ENCODE assay signal across 24 cellular contexts in the genomic region with DNA sequence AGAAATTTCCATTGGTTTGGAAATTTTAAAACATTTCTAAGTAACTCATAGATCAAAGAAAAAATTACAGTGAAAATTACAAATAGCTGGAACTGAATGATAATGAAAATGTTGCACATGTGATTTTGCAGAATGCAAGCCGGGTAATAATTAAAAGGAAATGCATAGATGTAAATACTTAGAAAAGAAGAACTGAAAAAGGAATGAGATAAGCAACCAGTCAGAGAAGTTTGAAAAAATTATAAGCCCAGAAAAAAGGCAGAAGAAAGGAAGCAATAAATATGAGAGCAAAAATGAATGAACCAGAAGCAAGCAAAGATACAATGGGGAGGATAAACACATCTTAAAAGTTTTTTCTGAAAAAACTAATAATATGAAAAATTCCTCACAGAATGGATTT. TPM values are rescaled to one million over a fixed set of nuclear protein-coding genes. Genes with fewer than 3 reads are reported as not detected.
DNase-seq lines count a peak whose midpoint lies in the region; ATAC-seq lines count a peak whose summit lies in the region.
"Had no signal": no experiment of that assay in that cellular context is flagged by ENCODE, and none has a peak within 500 bp of the region (broad histone marks: within the 10 kb centered on the region; RNA-seq: fewer than 3 reads in every experiment).

No MANE protein-coding gene starts in this region.

- POLR2A ChIA-PET in activated CD4-positive, alpha-beta T cell treated with anti-CD3 and anti-CD28 coated beads, Interleukin-2, amount 10 ng/mL, durations not matched to agents 7 days and 5 days (lab: Charles Lee): no interaction called here
- POLR2A ChIA-PET in activated CD4-positive, alpha-beta memory T cell treated with anti-CD3 and anti-CD28 coated beads for 36 hours (lab: Charles Lee): interaction anchor here (1.0 to 4.4 kb wide), 2 partner anchors 12 to 347 kb away, joined by 3 to 77 read pairs; a partner anchor contains a TSS

- DNase-seq in activated CD4-positive, alpha-beta T cell treated with anti-CD3 and anti-CD28 coated beads, Interleukin-2, amount 10 ng/mL, durations not matched to agents 7 days and 5 days: no peak
- DNase-seq in activated CD4-positive, alpha-beta T cell treated with anti-CD3 and anti-CD28 coated beads, Interleukin-2, amount 50 U/mL, for 1 hour: no peak
- DNase-seq in activated CD4-positive, alpha-beta memory T cell treated with anti-CD3 and anti-CD28 coated beads for 36 hours: no peak
- DNase-seq in natural killer cell treated with Interleukin-12 subunit alpha and Interleukin-12 subunit beta and Interleukin-15 and Interleukin-18, amount 100 ng/mL, for 72 hours (ENCODE audit: low spot score): no peak
- DNase-seq in NCI-H1048 (lab: John Stamatoyannopoulos, UW): no peak
- DNase-seq: C1 segment of cervical spinal cord; DMS153; dorsolateral prefrontal cortex; erythroblast; foreskin melanocyte; GF-D8; hypothalamus; NCI-H2081; NCI-H446 treated with DMSO at 0.1 percent for 48 hours; stimulated activated CD4-positive, alpha-beta T cell treated with anti-CD3 and anti-CD28 coated beads, Interleukin-4, amount 100 ng/mL, for 4 hours; WERI-Rb-1 had no signal

- no peaks in the 10 kb centered on the region for H3K9me3 Mint-ChIP-seq in activated CD4-positive, alpha-beta T cell treated with anti-CD3 and anti-CD28 coated beads, Interleukin-2, amount 10 ng/mL, durations not matched to agents 7 days and 5 days
- H3K9me3 Mint-ChIP-seq in IgD-negative memory B cell: no peaks in the 10 kb centered on the region
- no peaks in the 10 kb centered on the region for H3K9me3 Mint-ChIP-seq in activated CD4-positive, alpha-beta memory T cell treated with anti-CD3 and anti-CD28 coated beads for 36 hours
- peaks cover 6% of the 10 kb centered on the region for H3K9me3 Mint-ChIP-seq in natural killer cell treated with Interleukin-12 subunit alpha and Interleukin-12 subunit beta and Interleukin-15 and Interleukin-18, amount 100 ng/mL, for 72 hours

- H3K36me3 Mint-ChIP-seq in activated CD4-positive, alpha-beta T cell treated with anti-CD3 and anti-CD28 coated beads, Interleukin-2, amount 10 ng/mL, durations not matched to agents 7 days and 5 days (ENCODE audit: low read depth): no peaks in the 10 kb centered on the region
- H3K36me3 Mint-ChIP-seq in IgD-negative memory B cell: no peaks in the 10 kb centered on the region
- peaks cover 14% of the 10 kb centered on the region for H3K36me3 Mint-ChIP-seq in activated CD4-positive, alpha-beta memory T cell treated with anti-CD3 and anti-CD28 coated beads for 36 hours
- peaks cover 13% of the 10 kb centered on the region for H3K36me3 Mint-ChIP-seq in natural killer cell treated with Interleukin-12 subunit alpha and Interleukin-12 subunit beta and Interleukin-15 and Interleukin-18, amount 100 ng/mL, for 72 hours

- intact Hi-C loops in activated CD4-positive, alpha-beta memory T cell treated with anti-CD3 and anti-CD28 coated beads for 36 hours (cut with micrococcal nuclease): loop anchor here (1.0 kb wide), 2 partner anchors 8 to 119 kb away; no protein-coding TSS in a partner anchor

- peaks cover 18% of the 10 kb centered on the region for H3K27me3 Mint-ChIP-seq in activated CD4-positive, alpha-beta T cell treated with anti-CD3 and anti-CD28 coated beads, Interleukin-2, amount 10 ng/mL, durations not matched to agents 7 days and 5 days
- H3K27me3 Mint-ChIP-seq in IgD-negative memory B cell: no peaks in the 10 kb centered on the region
- H3K27me3 Mint-ChIP-seq in activated CD4-positive, alpha-beta memory T cell treated with anti-CD3 and anti-CD28 coated beads for 36 hours: peaks cover 17% of the 10 kb centered on the region
- H3K27me3 Mint-ChIP-seq in natural killer cell treated with Interleukin-12 subunit alpha and Interleukin-12 subunit beta and Interleukin-15 and Interleukin-18, amount 100 ng/mL, for 72 hours: no peaks in the 10 kb centered on the region

- ATAC-seq in natural killer cell treated with Interleukin-12 subunit alpha and Interleukin-12 subunit beta and Interleukin-15 and Interleukin-18, amount 100 ng/mL, for 72 hours: no peak
- ATAC-seq in HG03521 (IDR thresholded peaks at IDR 0.05; ENCODE audit: unreplicated experiment) (no peak), HG03039 (IDR thresholded peaks at IDR 0.05; ENCODE audit: unreplicated experiment) (no peak)
- ATAC-seq: HCT116 had no signal

- no peak overlapping the region for H3K4me3 Mint-ChIP-seq in activated CD4-positive, alpha-beta T cell treated with anti-CD3 and anti-CD28 coated beads, Interleukin-2, amount 10 ng/mL, durations not matched to agents 7 days and 5 days
- peak overlapping the region; percentile 79 to 93 (median 85) for H3K4me3 Mint-ChIP-seq in IgD-negative memory B cell
- H3K4me3 Mint-ChIP-seq in activated CD4-positive, alpha-beta memory T cell treated with anti-CD3 and anti-CD28 coated beads for 36 hours: peak overlapping the region; percentile 76
- peak overlapping the region; percentile 91 for H3K4me3 Mint-ChIP-seq in natural killer cell treated with Interleukin-12 subunit alpha and Interleukin-12 subunit beta and Interleukin-15 and Interleukin-18, amount 100 ng/mL, for 72 hours

- H3K27ac Mint-ChIP-seq in activated CD4-positive, alpha-beta T cell treated with anti-CD3 and anti-CD28 coated beads, Interleukin-2, amount 10 ng/mL, durations not matched to agents 7 days and 5 days: peak overlapping the region; percentile 77
- peak overlapping the region; percentile 94 to 98 (median 98) for H3K27ac Mint-ChIP-seq in IgD-negative memory B cell
- peak overlapping the region; percentile 86 for H3K27ac Mint-ChIP-seq in activated CD4-positive, alpha-beta memory T cell treated with anti-CD3 and anti-CD28 coated beads for 36 hours
- H3K27ac Mint-ChIP-seq in natural killer cell treated with Interleukin-12 subunit alpha and Interleukin-12 subunit beta and Interleukin-15 and Interleukin-18, amount 100 ng/mL, for 72 hours: peak overlapping the region; percentile 87 to 99

- H3K4me1 Mint-ChIP-seq in activated CD4-positive, alpha-beta T cell treated with anti-CD3 and anti-CD28 coated beads, Interleukin-2, amount 10 ng/mL, durations not matched to agents 7 days and 5 days: peaks cover 56% of the 10 kb centered on the region
- H3K4me1 Mint-ChIP-seq in IgD-negative memory B cell: peaks cover 65 to 67% (median 66%) of the 10 kb centered on the region in 3 donors
- H3K4me1 Mint-ChIP-seq in activated CD4-positive, alpha-beta memory T cell treated with anti-CD3 and anti-CD28 coated beads for 36 hours (ENCODE audit: low read depth): peaks cover 33% of the 10 kb centered on the region
- H3K4me1 Mint-ChIP-seq in natural killer cell treated with Interleukin-12 subunit alpha and Interleukin-12 subunit beta and Interleukin-15 and Interleukin-18, amount 100 ng/mL, for 72 hours (ENCODE audit: low read depth in 2 of 2): peaks cover 54 to 71% of the 10 kb centered on the region in 2 donors

- CTCF ChIA-PET in activated CD4-positive, alpha-beta T cell treated with anti-CD3 and anti-CD28 coated beads, Interleukin-2, amount 10 ng/mL, durations not matched to agents 7 days and 5 days (lab: Charles Lee): no interaction called here
- CTCF ChIA-PET in activated CD4-positive, alpha-beta memory T cell treated with anti-CD3 and anti-CD28 coated beads for 36 hours (lab: Charles Lee): interaction anchor here (0.6 to 0.7 kb wide), 2 partner anchors 43 to 349 kb away, joined by 3 read pairs; no protein-coding TSS in a partner anchor

RNA-seq across cellular contexts. Expression of a gene that starts 3.2 kb away (rescaled TPM):
- 10 to 100 TPM; 12.5 to 14.0 TPM for total RNA-seq in activated CD4-positive, alpha-beta T cell treated with anti-CD3 and anti-CD28 coated beads, Interleukin-2, amount 10 ng/mL, durations not matched to agents 7 days and 5 days
- 137 TPM for polyA plus RNA-seq in IgD-negative memory B cell
- total RNA-seq in activated CD4-positive, alpha-beta memory T cell treated with anti-CD3 and anti-CD28 coated beads for 36 hours: 100 to 1,000 TPM; 106 to 108 TPM
- 10 to 100 TPM; 13.2 to 86.0 TPM for total RNA-seq in natural killer cell treated with Interleukin-12 subunit alpha and Interleukin-12 subunit beta and Interleukin-15 and Interleukin-18, amount 100 ng/mL, for 72 hours
- total RNA-seq: A673 had no signal

RNA-seq across cellular contexts. Expression of a gene that starts 57.5 kb away (rescaled TPM):
- not detected for total RNA-seq in activated CD4-positive, alpha-beta T cell treated with anti-CD3 and anti-CD28 coated beads, Interleukin-2, amount 10 ng/mL, durations not matched to agents 7 days and 5 days
- polyA plus RNA-seq in IgD-negative memory B cell: not detected
- total RNA-seq in activated CD4-positive, alpha-beta memory T cell treated with anti-CD3 and anti-CD28 coated beads for 36 hours: not detected
- total RNA-seq in natural killer cell treated with Interleukin-12 subunit alpha and Interleukin-12 subunit beta and Interleukin-15 and Interleukin-18, amount 100 ng/mL, for 72 hours: under 1 TPM in 1 of 2 donors, not detected in 1; 0.31 TPM
- total RNA-seq: A673, cardiac septum, kidney epithelial cell, suprapubic skin had no signal
